In the genomic region with DNA sequence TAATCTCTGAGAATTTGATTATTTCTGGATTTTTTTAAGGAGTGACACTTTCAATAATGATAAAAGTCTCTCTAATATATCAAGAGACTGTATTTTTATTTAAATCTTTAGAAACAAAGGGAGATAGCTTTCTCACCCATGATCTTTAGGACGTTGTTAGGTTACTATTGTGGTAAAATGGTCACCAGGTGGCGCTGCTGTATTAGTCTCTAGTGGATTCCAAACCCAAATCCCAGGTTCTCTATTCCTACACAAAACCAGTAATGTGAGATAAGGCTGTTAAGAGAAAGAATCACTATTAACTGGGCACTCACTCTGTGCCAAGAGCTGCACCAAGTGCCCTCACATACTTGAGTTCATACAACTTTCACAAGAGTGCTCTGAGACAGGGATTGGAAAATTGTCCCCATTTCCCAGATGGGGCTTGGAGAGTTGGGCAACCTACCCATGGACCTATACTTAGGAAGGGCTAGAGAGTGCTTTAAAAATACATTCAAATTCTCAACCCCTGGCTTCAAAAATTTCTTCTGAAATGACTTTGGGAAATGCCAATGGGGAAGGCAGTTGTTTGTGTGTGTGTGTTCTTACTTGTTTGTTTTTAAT, we compare ENCODE assay signal across 1 cellular context.
TF ChIP-seq lines count a peak whose summit lies in the region.

No MANE protein-coding gene starts in this region.

TF ChIP-seq in GM23338, 12 proteins besides CTCF, POLR2A, EP300 and RAD21 (continued from another document):
- TF ChIP-seq STAT1 (IDR thresholded peaks at IDR 0.05; ENCODE audit: unreplicated experiment) (no peak), REST (IDR thresholded peaks at IDR 0.05; ENCODE audit: unreplicated experiment) (no peak), ZNF114 (CRISPR knock-in tag; IDR thresholded peaks at IDR 0.05) (no peak), JUNB (IDR thresholded peaks at IDR 0.05; ENCODE audit: unreplicated experiment) (no peak), EZH2phosphoT487 (IDR thresholded peaks at IDR 0.05; ENCODE audit: unreplicated experiment) (no peak)
